20 cellular contexts compared by ENCODE assay signal in genomic region chr18:1578505-1578904, GRCh38.
"Had no signal": no experiment of that assay in that cellular context is flagged by ENCODE, and none has a peak within 500 bp of the region (broad histone marks: within the 10 kb centered on the region; RNA-seq: fewer than 3 reads in every experiment).

No MANE protein-coding gene starts in this region.

- H3K36me3 ChIP-seq: ascending aorta, breast epithelium, neural progenitor cell, pancreas had no signal

- DNase-seq: activated CD4-positive, alpha-beta memory T cell treated with anti-CD3 and anti-CD28 coated beads for 36 hours; activated CD4-positive, alpha-beta T cell treated with anti-CD3 and anti-CD28 coated beads for 36 hours; activated CD8-positive, alpha-beta memory T cell treated with anti-CD3 and anti-CD28 coated beads, Interleukin-2, amount 10 ng/mL, durations not matched to agents 7 days and 5 days; activated naive CD4-positive, alpha-beta T cell treated with anti-CD3 and anti-CD28 coated beads, Interleukin-2, amount 10 ng/mL, durations not matched to agents 7 days and 5 days; activated T-cell treated with anti-CD3 and anti-CD28 coated beads, Interleukin-2, amount 50 U/mL, for 1 hour; head of caudate nucleus; left cardiac atrium; midbrain; pancreas; stimulated activated CD4-positive, alpha-beta T cell treated with anti-CD3 and anti-CD28 coated beads, Interleukin-12 subunit alpha, Interleukin-12 subunit beta, amount 100 ng/mL, for 4 hours; stimulated activated CD4-positive, alpha-beta T cell treated with anti-CD3 and anti-CD28 coated beads, Interleukin-2, amount 100 ng/mL, for 24 hours; SW 1271; trophoblast cell had no signal

- FAIRE-seq: frontal cortex, pancreas had no signal

- H2AFZ ChIP-seq: neural progenitor cell had no signal

- H3K9me3 ChIP-seq: ascending aorta, breast epithelium, pancreas had no signal

- H3K27ac ChIP-seq: ascending aorta, breast epithelium, epithelial cell of prostate, neural progenitor cell, pancreas, VCaP had no signal

- ATAC-seq: activated CD4-positive, alpha-beta T cell treated with anti-CD3 and anti-CD28 coated beads for 36 hours; activated CD8-positive, alpha-beta memory T cell treated with anti-CD3 and anti-CD28 coated beads, Interleukin-2, amount 10 ng/mL, durations not matched to agents 7 days and 5 days; left cardiac atrium; pancreas had no signal

- H3K4me1 ChIP-seq: ascending aorta, breast epithelium, pancreas had no signal

- H3K27me3 ChIP-seq: ascending aorta, breast epithelium, neural progenitor cell, pancreas had no signal

- H3K4me2 ChIP-seq: neural progenitor cell had no signal

- H3K4me3 ChIP-seq: ascending aorta, breast epithelium, lung, neural progenitor cell, pancreas had no signal

- H3K9ac ChIP-seq: neural progenitor cell had no signal
